In genomic region chr6:132651062-132651461, GRCh38 we compare ENCODE assay signal across 19 cellular contexts. TPM values are rescaled to one million over a fixed set of nuclear protein-coding genes. Genes with fewer than 3 reads are reported as not detected.
DNase-seq lines count a peak whose midpoint lies in the region; ATAC-seq and FAIRE-seq lines count a peak whose summit lies in the region.
"Had no signal": no experiment of that assay in that cellular context is flagged by ENCODE, and none has a peak within 500 bp of the region (broad histone marks: within the 10 kb centered on the region; RNA-seq: fewer than 3 reads in every experiment).

No MANE protein-coding gene starts in this region.

- ATAC-seq in GM21447 (IDR thresholded peaks at IDR 0.05; ENCODE audit: unreplicated experiment), result peak; percentile 48
- ATAC-seq in HG03432 (IDR thresholded peaks at IDR 0.05; ENCODE audit: unreplicated experiment), result peak; percentile 41
- ATAC-seq in Right ventricle myocardium inferior, result no peak
- ATAC-seq: activated CD4-positive, alpha-beta T cell treated with anti-CD3 and anti-CD28 coated beads for 36 hours; activated T-cell treated with anti-CD3 and anti-CD28 coated beads, Interleukin-2, amount 50 U/mL, for 4 hours; heart left ventricle had no signal

- peak; percentile 52 for FAIRE-seq in GM18507 (lab: Jason Lieb, UNC)
- FAIRE-seq: H54 had no signal

- intact Hi-C loops in Right ventricle myocardium inferior (cut with DNase I), result no loop called here

- DNase-seq in GM18507 (ENCODE audit: extremely low spot score, insufficient read length, low read depth) (no peak), germinal center (ENCODE audit: low spot score) (peak; percentile 9), Right ventricle myocardium inferior (ENCODE audit: missing footprints) (no peak), NCI-H774 (lab: John Stamatoyannopoulos, UW) (no peak), Ammon's horn (ENCODE audit: low spot score) (no peak)
- no peak for DNase-seq in activated CD4-positive, alpha-beta T cell treated with anti-CD3 and anti-CD28 coated beads for 48 hours
- DNase-seq: activated CD4-positive, alpha-beta T cell treated with anti-CD3 and anti-CD28 coated beads for 36 hours; activated T-cell treated with anti-CD3 and anti-CD28 coated beads, Interleukin-2, amount 50 U/mL, for 4 hours; adrenal gland; cerebellar nuclear complex; COR-L47; heart left ventricle; NCI-H1105; NCI-H226 had no signal

RNA-seq across cellular contexts. Expression of gene TAAR1, which starts 7.9 kb away (rescaled TPM):
- total RNA-seq in Right ventricle myocardium inferior, result not detected
- total RNA-seq: activated CD4-positive, alpha-beta T cell treated with anti-CD3 and anti-CD28 coated beads for 36 hours; activated T-cell treated with anti-CD3 and anti-CD28 coated beads, Interleukin-2, amount 50 U/mL, for 4 hours; adrenal gland; epithelial cell of proximal tubule; heart left ventricle; pulmonary artery endothelial cell had no signal

RNA-seq across cellular contexts. Expression of gene TAAR2, which starts 27.0 kb away (rescaled TPM):
- total RNA-seq in Right ventricle myocardium inferior, result not detected
- total RNA-seq: activated CD4-positive, alpha-beta T cell treated with anti-CD3 and anti-CD28 coated beads for 36 hours; activated T-cell treated with anti-CD3 and anti-CD28 coated beads, Interleukin-2, amount 50 U/mL, for 4 hours; adrenal gland; epithelial cell of proximal tubule; heart left ventricle; pulmonary artery endothelial cell had no signal
